In genomic region chr14:65255583-65256443, GRCh38 we compare ENCODE assay signal across 9 cellular contexts.
DNase-seq lines count a peak whose midpoint lies in the region; ATAC-seq, FAIRE-seq and TF ChIP-seq lines count a peak whose summit lies in the region.
"Had no signal": no experiment of that assay in that cellular context is flagged by ENCODE, and none has a peak within 500 bp of the region (broad histone marks: within the 10 kb centered on the region; RNA-seq: fewer than 3 reads in every experiment).

No MANE protein-coding gene starts in this region.

- H3K27ac ChIP-seq in astrocyte (ENCODE audit: low read depth, low read length): peak overlapping the region; percentile 63

- H3K27me3 ChIP-seq in astrocyte (ENCODE audit: insufficient read depth, low read length): no peaks in the 10 kb centered on the region

- no peak overlapping the region for H3K4me3 Mint-ChIP-seq in astrocyte (ENCODE audit: unreplicated experiment)
- no peak overlapping the region for H3K4me3 Mint-ChIP-seq in activated T-helper 2 cell treated with anti-CD3 and anti-CD28 coated beads, Interferon-gamma antibody, Interleukin-2, Interleukin-4, amounts not matched to agents 10 μg/mL and 5 μg/mL and 100 μg/mL, durations not matched to agents 14 hours and 24 hours and 36 hours (ENCODE audit: low read depth)

- H3K36me3 Mint-ChIP-seq in astrocyte (ENCODE audit: low read depth, unreplicated experiment): no peaks in the 10 kb centered on the region
- peaks cover 6% of the 10 kb centered on the region for H3K36me3 Mint-ChIP-seq in activated T-helper 2 cell treated with anti-CD3 and anti-CD28 coated beads, Interferon-gamma antibody, Interleukin-2, Interleukin-4, amounts not matched to agents 10 μg/mL and 5 μg/mL and 100 μg/mL, durations not matched to agents 14 hours and 24 hours and 36 hours (ENCODE audit: low read depth)

- DNase-seq in DMS53 treated with DMSO at 0.1 percent for 48 hours (lab: John Stamatoyannopoulos, UW; ENCODE audit: unreplicated experiment): peak; percentile 81
- DNase-seq in NCI-H1092 treated with DMSO at 0.1 percent for 48 hours (lab: John Stamatoyannopoulos, UW): peak; percentile 23
- DNase-seq in astrocyte (ENCODE audit: low read depth): no peak
- DNase-seq in mucosa of descending colon: peak; percentile 85 to 87 (median 86)
- no peak for DNase-seq in activated effector memory CD4-positive, alpha-beta T cell treated with anti-CD3 and anti-CD28 coated beads, Interleukin-2, amount 50 U/mL, for 16 hours
- no peak for DNase-seq in activated T-helper 2 cell treated with anti-CD3 and anti-CD28 coated beads, Interferon-gamma antibody, Interleukin-2, Interleukin-4, amounts not matched to agents 10 μg/mL and 5 μg/mL and 100 μg/mL, durations not matched to agents 14 hours and 24 hours and 36 hours (ENCODE audit: low spot score)
- DNase-seq: central memory CD4-positive, alpha-beta T cell had no signal

- TF ChIP-seq CTCF in astrocyte (IDR thresholded peaks at IDR 0.05; ENCODE audit: insufficient read depth, low read depth, low read length) (no peak), mucosa of descending colon (IDR thresholded peaks at IDR 0.05) (peak; percentile 7)

- H3K27me3 Mint-ChIP-seq in astrocyte (ENCODE audit: low read depth, unreplicated experiment): no peaks in the 10 kb centered on the region
- H3K27me3 Mint-ChIP-seq in activated T-helper 2 cell treated with anti-CD3 and anti-CD28 coated beads, Interferon-gamma antibody, Interleukin-2, Interleukin-4, amounts not matched to agents 10 μg/mL and 5 μg/mL and 100 μg/mL, durations not matched to agents 14 hours and 24 hours and 36 hours (ENCODE audit: low read depth): peaks cover 2% of the 10 kb centered on the region

- no peaks in the 10 kb centered on the region for H3K79me2 ChIP-seq in astrocyte (ENCODE audit: insufficient read depth, low read length)

- H3K27ac Mint-ChIP-seq in astrocyte (ENCODE audit: unreplicated experiment): no peak overlapping the region
- H3K27ac Mint-ChIP-seq in activated T-helper 2 cell treated with anti-CD3 and anti-CD28 coated beads, Interferon-gamma antibody, Interleukin-2, Interleukin-4, amounts not matched to agents 10 μg/mL and 5 μg/mL and 100 μg/mL, durations not matched to agents 14 hours and 24 hours and 36 hours: no peak overlapping the region

- H3K4me1 Mint-ChIP-seq in astrocyte (ENCODE audit: low read depth, unreplicated experiment): peaks cover 31% of the 10 kb centered on the region
- peaks cover 16% of the 10 kb centered on the region for H3K4me1 Mint-ChIP-seq in activated T-helper 2 cell treated with anti-CD3 and anti-CD28 coated beads, Interferon-gamma antibody, Interleukin-2, Interleukin-4, amounts not matched to agents 10 μg/mL and 5 μg/mL and 100 μg/mL, durations not matched to agents 14 hours and 24 hours and 36 hours (ENCODE audit: low read depth)

- H3K4me1 ChIP-seq in astrocyte (ENCODE audit: insufficient read depth, low read length): peaks cover 43% of the 10 kb centered on the region
- peaks cover 18% of the 10 kb centered on the region for H3K4me1 ChIP-seq in mucosa of descending colon (ENCODE audit: low read depth)

- H3K36me3 ChIP-seq in astrocyte (ENCODE audit: insufficient read depth, low read length): no peaks in the 10 kb centered on the region
- H3K36me3 ChIP-seq in mucosa of descending colon (ENCODE audit: low read depth): no peaks in the 10 kb centered on the region

- peaks cover 4% of the 10 kb centered on the region for H3K9me3 Mint-ChIP-seq in astrocyte (ENCODE audit: unreplicated experiment)
- H3K9me3 Mint-ChIP-seq in activated T-helper 2 cell treated with anti-CD3 and anti-CD28 coated beads, Interferon-gamma antibody, Interleukin-2, Interleukin-4, amounts not matched to agents 10 μg/mL and 5 μg/mL and 100 μg/mL, durations not matched to agents 14 hours and 24 hours and 36 hours: peaks cover 10% of the 10 kb centered on the region

- ATAC-seq in mucosa of descending colon (peak; percentile 86), GM19463 (IDR thresholded peaks at IDR 0.05; ENCODE audit: unreplicated experiment) (no peak), GM19023 (IDR thresholded peaks at IDR 0.05; ENCODE audit: unreplicated experiment) (no peak)

- no peak overlapping the region for H3K9ac ChIP-seq in astrocyte (ENCODE audit: low read length)

- peak overlapping the region; percentile 61 for H3K4me2 ChIP-seq in astrocyte (ENCODE audit: low read length)

- H3K9me3 ChIP-seq in astrocyte (ENCODE audit: insufficient read depth, low read depth, low read length) (no peaks in the 10 kb centered on the region), mucosa of descending colon (no peaks in the 10 kb centered on the region)

- H2AFZ ChIP-seq in astrocyte (ENCODE audit: low read depth, low read length): no peak overlapping the region

- no peaks in the 10 kb centered on the region for H4K20me1 ChIP-seq in astrocyte (ENCODE audit: insufficient read depth, low read length)

- H3K4me3 ChIP-seq in astrocyte (ENCODE audit: insufficient read depth, low read depth, low read length) (no peak overlapping the region), mucosa of descending colon (no peak overlapping the region)

- FAIRE-seq in astrocyte (lab: Jason Lieb, UNC): no peak

- intact Hi-C loops in mucosa of descending colon (cut with DNase I, micrococcal nuclease): no loop called here
- intact Hi-C loops in activated T-helper 2 cell treated with anti-CD3 and anti-CD28 coated beads, Interferon-gamma antibody, Interleukin-2, Interleukin-4, amounts not matched to agents 10 μg/mL and 5 μg/mL and 100 μg/mL, durations not matched to agents 14 hours and 24 hours and 36 hours (cut with micrococcal nuclease): no loop called here

Comparison
In these comparisons a context has a peak if more than half of its experiments do, and no peak if none do; other contexts are left out.
1. DNase-seq: peak in DMS53 treated with DMSO at 0.1 percent for 48 hours (single experiment), NCI-H1092 treated with DMSO at 0.1 percent for 48 hours (single experiment) and mucosa of descending colon (3 of 3); none in astrocyte (single experiment), activated effector memory CD4-positive, alpha-beta T cell treated with anti-CD3 and anti-CD28 coated beads, Interleukin-2, amount 50 U/mL, for 16 hours (single experiment) and activated T-helper 2 cell treated with anti-CD3 and anti-CD28 coated beads, Interferon-gamma antibody, Interleukin-2, Interleukin-4, amounts not matched to agents 10 μg/mL and 5 μg/mL and 100 μg/mL, durations not matched to agents 14 hours and 24 hours and 36 hours (single experiment).